27 cellular contexts compared by ENCODE assay signal in the genomic region with DNA sequence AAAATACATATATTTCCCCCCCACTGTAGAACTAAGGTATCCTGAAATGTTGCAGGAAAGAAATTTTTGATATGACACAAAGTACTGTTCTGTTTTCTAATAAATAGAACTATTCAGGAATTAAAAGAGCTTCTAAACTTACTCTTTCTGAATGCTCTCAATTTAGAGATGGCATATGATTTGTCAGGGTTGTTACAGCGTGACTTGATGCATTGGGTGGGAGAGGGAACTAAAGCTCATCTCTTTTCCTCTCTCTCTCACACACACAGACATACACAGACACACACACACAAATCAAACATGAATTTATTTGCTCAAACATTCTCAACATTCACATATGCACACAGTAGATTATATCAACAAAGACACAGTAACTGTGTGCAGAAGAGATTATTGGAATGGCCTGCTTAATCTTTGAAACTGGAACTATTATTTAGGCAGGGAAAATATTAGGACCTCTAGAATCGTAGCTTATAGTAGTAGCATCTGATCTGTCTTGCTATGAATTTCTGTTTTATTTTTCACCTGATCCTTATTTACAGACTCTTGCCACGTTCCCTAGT.
"Had no signal": no experiment of that assay in that cellular context is flagged by ENCODE, and none has a peak within 500 bp of the region (broad histone marks: within the 10 kb centered on the region; RNA-seq: fewer than 3 reads in every experiment).

No MANE protein-coding gene starts in this region.

- H3K4me1 ChIP-seq: esophagus squamous epithelium had no signal

- H3K27ac ChIP-seq: brain microvascular endothelial cell, epithelial cell of prostate, esophagus squamous epithelium, WERI-Rb-1 had no signal

- ATAC-seq: activated CD4-positive, CD25-positive, alpha-beta regulatory T cell treated with anti-CD3 and anti-CD28 coated beads, Interleukin-2, amount 50 U/mL, for 24 hours; activated CD8-positive, alpha-beta T cell treated with anti-CD3 and anti-CD28 coated beads for 36 hours; activated T-cell treated with anti-CD3 and anti-CD28 coated beads, Interleukin-2, amount 50 U/mL, for 4 hours; activated T-helper 17 cell treated with anti-CD3 and anti-CD28 coated beads, Interleukin-2, amount 50 U/mL, for 72 hours; effector memory CD8-positive, alpha-beta T cell had no signal

- DNase-seq: activated B cell treated with CpG ODN at 0.5 μM for 24 hours; activated CD4-positive, alpha-beta T cell treated with anti-CD3 and anti-CD28 coated beads for 48 hours; activated CD4-positive, alpha-beta T cell treated with anti-CD3 and anti-CD28 coated beads, Interleukin-2, amount 50 U/mL, for 1 hour; activated CD4-positive, alpha-beta T cell treated with anti-CD3 and anti-CD28 coated beads, Interleukin-2, amount 50 U/mL, for 48 hours; activated CD8-positive, alpha-beta memory T cell treated with anti-CD3 and anti-CD28 coated beads for 24 hours; activated CD8-positive, alpha-beta T cell treated with anti-CD3 and anti-CD28 coated beads for 36 hours; activated effector memory CD4-positive, alpha-beta T cell treated with Interleukin-2 at 50 U/mL for 16 hours; activated gamma-delta T cell treated with Interleukin-2 at 50 U/mL for 16 hours; activated naive CD4-positive, alpha-beta T cell treated with anti-CD3 and anti-CD28 coated beads, Interleukin-2, amount 50 U/mL, for 16 hours; activated naive CD4-positive, alpha-beta T cell treated with Interleukin-2 at 50 U/mL for 16 hours; activated T-cell treated with anti-CD3 and anti-CD28 coated beads, Interleukin-2, amount 50 U/mL, for 4 hours; amniotic stem cell; anterior cingulate cortex; brain microvascular endothelial cell; caudate nucleus; cortex of kidney; dermis blood vessel endothelial cell; effector CD4-positive, alpha-beta T cell; effector memory CD8-positive, alpha-beta T cell; esophagus squamous epithelium; head of caudate nucleus; hippocampal formation; T1000; WERI-Rb-1 had no signal

- H3K4me3 ChIP-seq: esophagus squamous epithelium had no signal

- H3K9me3 ChIP-seq: esophagus squamous epithelium had no signal

- H3K36me3 ChIP-seq: brain microvascular endothelial cell, esophagus squamous epithelium, WERI-Rb-1 had no signal

- H3K27me3 ChIP-seq: brain microvascular endothelial cell, esophagus squamous epithelium had no signal
